16 cellular contexts compared by ENCODE assay signal in genomic region chr21:41901099-41901498, GRCh38. TPM values are rescaled to one million over a fixed set of nuclear protein-coding genes. Genes with fewer than 3 reads are reported as not detected.
DNase-seq lines count a peak whose midpoint lies in the region; ATAC-seq and TF ChIP-seq lines count a peak whose summit lies in the region.
"Had no signal": no experiment of that assay in that cellular context is flagged by ENCODE, and none has a peak within 500 bp of the region (broad histone marks: within the 10 kb centered on the region; RNA-seq: fewer than 3 reads in every experiment).

No MANE protein-coding gene starts in this region.

- H3K27me3 ChIP-seq in Loucy (ENCODE audit: insufficient read depth, low read length, poor library complexity, severe bottlenecking) = no peaks in the 10 kb centered on the region
- H3K27me3 ChIP-seq: SJSA1 had no signal

- H3K9me3 ChIP-seq in Loucy (ENCODE audit: insufficient read depth, low read depth, low read length) = no peaks in the 10 kb centered on the region
- H3K9me3 ChIP-seq: left ventricle myocardium inferior, SJSA1 had no signal

- no peak overlapping the region for H3K4me3 ChIP-seq in Loucy (ENCODE audit: low read length, poor library complexity, severe bottlenecking)
- H3K4me3 ChIP-seq: left ventricle myocardium inferior, SJSA1 had no signal

- H3K27me3 Mint-ChIP-seq in activated CD8-positive, alpha-beta T cell treated with anti-CD3 and anti-CD28 coated beads for 36 hours = no peaks in the 10 kb centered on the region
- no peaks in the 10 kb centered on the region for H3K27me3 Mint-ChIP-seq in activated CD8-positive, alpha-beta T cell treated with anti-CD3 and anti-CD28 coated beads, Interleukin-2, amount 10 ng/mL, durations not matched to agents 7 days and 5 days (ENCODE audit: low read depth)
- no peaks in the 10 kb centered on the region for H3K27me3 Mint-ChIP-seq in activated naive CD8-positive, alpha-beta T cell treated with anti-CD3 and anti-CD28 coated beads, Interleukin-2, amount 10 ng/mL, durations not matched to agents 7 days and 5 days
- H3K27me3 Mint-ChIP-seq: naive B cell had no signal

- no peak overlapping the region for H3K4me3 Mint-ChIP-seq in activated CD8-positive, alpha-beta T cell treated with anti-CD3 and anti-CD28 coated beads for 36 hours
- H3K4me3 Mint-ChIP-seq in activated CD8-positive, alpha-beta T cell treated with anti-CD3 and anti-CD28 coated beads, Interleukin-2, amount 10 ng/mL, durations not matched to agents 7 days and 5 days = no peak overlapping the region
- no peak overlapping the region for H3K4me3 Mint-ChIP-seq in activated naive CD8-positive, alpha-beta T cell treated with anti-CD3 and anti-CD28 coated beads, Interleukin-2, amount 10 ng/mL, durations not matched to agents 7 days and 5 days
- H3K4me3 Mint-ChIP-seq: H9, naive B cell had no signal

- ATAC-seq in activated CD8-positive, alpha-beta T cell treated with anti-CD3 and anti-CD28 coated beads for 36 hours = peak; percentile 28
- ATAC-seq in activated CD8-positive, alpha-beta T cell treated with anti-CD3 and anti-CD28 coated beads, Interleukin-2, amount 10 ng/mL, durations not matched to agents 7 days and 5 days = no peak
- ATAC-seq in activated naive CD8-positive, alpha-beta T cell treated with anti-CD3 and anti-CD28 coated beads, Interleukin-2, amount 10 ng/mL, durations not matched to agents 7 days and 5 days (ENCODE audit: low read depth) = no peak
- ATAC-seq in GM21447 (IDR thresholded peaks at IDR 0.05; ENCODE audit: unreplicated experiment) (no peak), HG03342 (IDR thresholded peaks at IDR 0.05; ENCODE audit: unreplicated experiment) (no peak)

- POLR2A ChIA-PET in activated CD8-positive, alpha-beta T cell treated with anti-CD3 and anti-CD28 coated beads for 36 hours (lab: Charles Lee) = no interaction called here
- POLR2A ChIA-PET in activated CD8-positive, alpha-beta T cell treated with anti-CD3 and anti-CD28 coated beads, Interleukin-2, amount 10 ng/mL, durations not matched to agents 7 days and 5 days (lab: Charles Lee) = no interaction called here
- POLR2A ChIA-PET in activated naive CD8-positive, alpha-beta T cell treated with anti-CD3 and anti-CD28 coated beads, Interleukin-2, amount 10 ng/mL, durations not matched to agents 7 days and 5 days (lab: Charles Lee) = interaction anchor here (0.9 kb wide), 1 partner anchor 24 kb away, joined by 4 read pairs; no protein-coding TSS in a partner anchor

- no peaks in the 10 kb centered on the region for H3K9me2 ChIP-seq in Loucy (replicated peaks; ENCODE audit: low read depth, low read length)

- no peak overlapping the region for H3K4me2 ChIP-seq in Loucy (ENCODE audit: low read depth, low read length, poor library complexity, severe bottlenecking)

- peaks cover 30% of the 10 kb centered on the region for H3K79me2 ChIP-seq in Loucy (ENCODE audit: insufficient read depth, low read length)

- peaks cover 16% of the 10 kb centered on the region for H3F3A ChIP-seq in Loucy (ENCODE audit: low read depth)

- H3K9ac ChIP-seq in Loucy (ENCODE audit: low read depth, low read length, poor library complexity, severe bottlenecking) = peak overlapping the region; percentile 14

- no peak for TF ChIP-seq CTCF in activated CD8-positive, alpha-beta T cell treated with anti-CD3 and anti-CD28 coated beads for 36 hours (IDR thresholded peaks at IDR 0.05)
- TF ChIP-seq CTCF in Loucy (conservative IDR thresholded peaks at IDR 0.05; ENCODE audit: low read length) = no peak

- H3K9me3 Mint-ChIP-seq in activated CD8-positive, alpha-beta T cell treated with anti-CD3 and anti-CD28 coated beads for 36 hours = no peaks in the 10 kb centered on the region
- H3K9me3 Mint-ChIP-seq in activated CD8-positive, alpha-beta T cell treated with anti-CD3 and anti-CD28 coated beads, Interleukin-2, amount 10 ng/mL, durations not matched to agents 7 days and 5 days (ENCODE audit: insufficient read depth) = no peaks in the 10 kb centered on the region
- H3K9me3 Mint-ChIP-seq in activated naive CD8-positive, alpha-beta T cell treated with anti-CD3 and anti-CD28 coated beads, Interleukin-2, amount 10 ng/mL, durations not matched to agents 7 days and 5 days = no peaks in the 10 kb centered on the region
- H3K9me3 Mint-ChIP-seq: H9, naive B cell had no signal

- peak overlapping the region; percentile 43 for H3K27ac Mint-ChIP-seq in activated CD8-positive, alpha-beta T cell treated with anti-CD3 and anti-CD28 coated beads for 36 hours
- no peak overlapping the region for H3K27ac Mint-ChIP-seq in activated CD8-positive, alpha-beta T cell treated with anti-CD3 and anti-CD28 coated beads, Interleukin-2, amount 10 ng/mL, durations not matched to agents 7 days and 5 days
- H3K27ac Mint-ChIP-seq in activated naive CD8-positive, alpha-beta T cell treated with anti-CD3 and anti-CD28 coated beads, Interleukin-2, amount 10 ng/mL, durations not matched to agents 7 days and 5 days = peak overlapping the region; percentile 73
- H3K27ac Mint-ChIP-seq: H9, naive B cell had no signal

- peaks cover 25% of the 10 kb centered on the region for H3K4me1 Mint-ChIP-seq in activated CD8-positive, alpha-beta T cell treated with anti-CD3 and anti-CD28 coated beads for 36 hours (ENCODE audit: low read depth)
- H3K4me1 Mint-ChIP-seq in activated CD8-positive, alpha-beta T cell treated with anti-CD3 and anti-CD28 coated beads, Interleukin-2, amount 10 ng/mL, durations not matched to agents 7 days and 5 days (ENCODE audit: low read depth) = peaks cover 54% of the 10 kb centered on the region
- H3K4me1 Mint-ChIP-seq in activated naive CD8-positive, alpha-beta T cell treated with anti-CD3 and anti-CD28 coated beads, Interleukin-2, amount 10 ng/mL, durations not matched to agents 7 days and 5 days = peaks cover 50% of the 10 kb centered on the region

- DNase-seq in activated CD8-positive, alpha-beta T cell treated with anti-CD3 and anti-CD28 coated beads for 36 hours = peak; percentile 58
- DNase-seq in activated CD8-positive, alpha-beta T cell treated with anti-CD3 and anti-CD28 coated beads, Interleukin-2, amount 10 ng/mL, durations not matched to agents 7 days and 5 days = no peak
- DNase-seq in activated naive CD8-positive, alpha-beta T cell treated with anti-CD3 and anti-CD28 coated beads, Interleukin-2, amount 10 ng/mL, durations not matched to agents 7 days and 5 days = no peak
- DNase-seq in stimulated activated CD4-positive, alpha-beta T cell treated with anti-CD3 and anti-CD28 coated beads, TNF-alpha, amount 100 ng/mL, for 24 hours (ENCODE audit: low read depth in 3 of 3) = peak in 2 of 3 experiments; percentile 14 to 54
- DNase-seq in DMS153 treated with DMSO at 0.1 percent for 48 hours (lab: John Stamatoyannopoulos, UW; ENCODE audit: unreplicated experiment) = no peak
- DNase-seq: ACHN; Calu3; effector memory CD4-positive, alpha-beta T cell; H9; left ventricle myocardium inferior; naive B cell; NCI-H1105 treated with DMSO at 0.1 percent for 48 hours had no signal

- no peak overlapping the region for H2AFZ ChIP-seq in Loucy (ENCODE audit: low read length)

- H3K36me3 ChIP-seq in Loucy (ENCODE audit: insufficient read depth, low read length) = no peaks in the 10 kb centered on the region

- H3K36me3 Mint-ChIP-seq in activated CD8-positive, alpha-beta T cell treated with anti-CD3 and anti-CD28 coated beads for 36 hours (ENCODE audit: low read depth) = peaks cover 11% of the 10 kb centered on the region
- H3K36me3 Mint-ChIP-seq in activated CD8-positive, alpha-beta T cell treated with anti-CD3 and anti-CD28 coated beads, Interleukin-2, amount 10 ng/mL, durations not matched to agents 7 days and 5 days (ENCODE audit: low read depth) = peaks cover 10% of the 10 kb centered on the region
- peaks cover 18% of the 10 kb centered on the region for H3K36me3 Mint-ChIP-seq in activated naive CD8-positive, alpha-beta T cell treated with anti-CD3 and anti-CD28 coated beads, Interleukin-2, amount 10 ng/mL, durations not matched to agents 7 days and 5 days

- CTCF ChIA-PET in activated CD8-positive, alpha-beta T cell treated with anti-CD3 and anti-CD28 coated beads for 36 hours (lab: Charles Lee) = interaction anchor here (1.0 kb wide), 1 partner anchor 10 kb away, joined by 8 read pairs; no protein-coding TSS in a partner anchor
- CTCF ChIA-PET in activated CD8-positive, alpha-beta T cell treated with anti-CD3 and anti-CD28 coated beads, Interleukin-2, amount 10 ng/mL, durations not matched to agents 7 days and 5 days (lab: Charles Lee) = interaction anchor here (1.7 kb wide), 1 partner anchor 216 kb away, joined by 5 read pairs; no protein-coding TSS in a partner anchor

- peaks cover 81% of the 10 kb centered on the region for H3K4me1 ChIP-seq in Loucy (ENCODE audit: insufficient read depth, low read length, poor library complexity, severe bottlenecking)
- H3K4me1 ChIP-seq: SJSA1 had no signal

- intact Hi-C loops in activated CD8-positive, alpha-beta T cell treated with anti-CD3 and anti-CD28 coated beads for 36 hours (cut with micrococcal nuclease) = no loop called here

- H4K20me1 ChIP-seq in Loucy (ENCODE audit: insufficient read depth, low read length, poor library complexity, severe bottlenecking) = no peaks in the 10 kb centered on the region

RNA-seq across cellular contexts. Expression of gene PRDM15, which starts 22.0 kb away (rescaled TPM):
- 10 to 100 TPM; 13.2 to 14.5 TPM for total RNA-seq in activated CD8-positive, alpha-beta T cell treated with anti-CD3 and anti-CD28 coated beads for 36 hours
- 1 to 10 TPM; 8.5 to 9.6 TPM for total RNA-seq in activated CD8-positive, alpha-beta T cell treated with anti-CD3 and anti-CD28 coated beads, Interleukin-2, amount 10 ng/mL, durations not matched to agents 7 days and 5 days
- 10 to 100 TPM; 14.2 to 14.8 TPM for total RNA-seq in activated naive CD8-positive, alpha-beta T cell treated with anti-CD3 and anti-CD28 coated beads, Interleukin-2, amount 10 ng/mL, durations not matched to agents 7 days and 5 days

RNA-seq across cellular contexts. Expression of gene C2CD2, which starts 52.7 kb away (rescaled TPM):
- 1 to 10 TPM; 6.2 to 7.1 TPM for total RNA-seq in activated CD8-positive, alpha-beta T cell treated with anti-CD3 and anti-CD28 coated beads for 36 hours
- 1 to 10 TPM; 5.5 to 5.6 TPM for total RNA-seq in activated CD8-positive, alpha-beta T cell treated with anti-CD3 and anti-CD28 coated beads, Interleukin-2, amount 10 ng/mL, durations not matched to agents 7 days and 5 days
- 10 to 100 TPM in 1 of 2 experiments, 1 to 10 TPM in 1; 9.4 to 11.9 TPM for total RNA-seq in activated naive CD8-positive, alpha-beta T cell treated with anti-CD3 and anti-CD28 coated beads, Interleukin-2, amount 10 ng/mL, durations not matched to agents 7 days and 5 days

Comparison
In these comparisons a context has a peak if more than half of its experiments do, and no peak if none do; other contexts are left out.
1. DNase-seq: peak in activated CD8-positive, alpha-beta T cell treated with anti-CD3 and anti-CD28 coated beads for 36 hours (single experiment) and stimulated activated CD4-positive, alpha-beta T cell treated with anti-CD3 and anti-CD28 coated beads, TNF-alpha, amount 100 ng/mL, for 24 hours (2 of 3); none in activated CD8-positive, alpha-beta T cell treated with anti-CD3 and anti-CD28 coated beads, Interleukin-2, amount 10 ng/mL, durations not matched to agents 7 days and 5 days (single experiment), activated naive CD8-positive, alpha-beta T cell treated with anti-CD3 and anti-CD28 coated beads, Interleukin-2, amount 10 ng/mL, durations not matched to agents 7 days and 5 days (single experiment) and DMS153 treated with DMSO at 0.1 percent for 48 hours (single experiment).